In genomic region chr3:62833538-62833937, GRCh38 we compare ENCODE assay signal across 12 cellular contexts. TPM values are rescaled to one million over a fixed set of nuclear protein-coding genes. Genes with fewer than 3 reads are reported as not detected.
DNase-seq lines count a peak whose midpoint lies in the region; ATAC-seq and TF ChIP-seq lines count a peak whose summit lies in the region.
"Had no signal": no experiment of that assay in that cellular context is flagged by ENCODE, and none has a peak within 500 bp of the region (broad histone marks: within the 10 kb centered on the region; RNA-seq: fewer than 3 reads in every experiment).

No MANE protein-coding gene starts in this region.

- H3K27ac ChIP-seq in 22Rv1 (no peak overlapping the region), OCI-LY1 (ENCODE audit: low read depth, low read length, poor library complexity, severe bottlenecking) (no peak overlapping the region)

- no peak overlapping the region for H3K9ac ChIP-seq in OCI-LY1 (ENCODE audit: low read length)

- no peaks in the 10 kb centered on the region for H3K36me3 Mint-ChIP-seq in activated CD4-positive, alpha-beta T cell treated with anti-CD3 and anti-CD28 coated beads for 36 hours (ENCODE audit: low read depth)

- H3F3A ChIP-seq in OCI-LY1 (ENCODE audit: insufficient read depth, low read length), result no peaks in the 10 kb centered on the region

- H2AFZ ChIP-seq in OCI-LY1 (ENCODE audit: low read length), result no peak overlapping the region

- H3K79me2 ChIP-seq in OCI-LY1 (ENCODE audit: insufficient read depth, low read length), result no peaks in the 10 kb centered on the region

- no peak overlapping the region for H3K4me3 ChIP-seq in OCI-LY1 (ENCODE audit: low read depth, low read length, poor library complexity, severe bottlenecking)

- no peaks in the 10 kb centered on the region for H4K20me1 ChIP-seq in OCI-LY1 (ENCODE audit: insufficient read depth, low read length)

- no peak overlapping the region for H3K4me2 ChIP-seq in OCI-LY1 (ENCODE audit: low read length)

- H3K4me1 Mint-ChIP-seq in activated CD4-positive, alpha-beta T cell treated with anti-CD3 and anti-CD28 coated beads for 36 hours, result no peaks in the 10 kb centered on the region

- TF ChIP-seq CTCF in 22Rv1 (IDR thresholded peaks at IDR 0.05) (peak; percentile 28), GM10248 (IDR thresholded peaks at IDR 0.05; ENCODE audit: control extremely low read depth, extremely low read depth, low read depth, missing control alignments) (peak; percentile 26), OCI-LY1 (IDR thresholded peaks at IDR 0.05; ENCODE audit: low read length) (peak; percentile 67)

- POLR2A ChIA-PET in GM10248 (lab: Yijun Ruan, JAX), result no interaction called here
- POLR2A ChIA-PET in activated CD4-positive, alpha-beta T cell treated with anti-CD3 and anti-CD28 coated beads for 36 hours (lab: Charles Lee), result no interaction called here

- H3K36me3 ChIP-seq in OCI-LY1 (ENCODE audit: insufficient read depth, low read length), result 0 out of 2 replicates have a peak, but pooled peaks cover 7% of the 10 kb centered on the region

- H3K27me3 ChIP-seq in OCI-LY1 (ENCODE audit: insufficient read depth, low read length), result no peaks in the 10 kb centered on the region

- DNase-seq in GM10248 (ENCODE audit: extremely low spot score) (peak; percentile 3), fibroblast of peridontal ligament (ENCODE audit: extremely low read depth) (peak; percentile 28), C1 segment of cervical spinal cord (lab: John Stamatoyannopoulos, UW) (no peak), NCI-H1436 (lab: John Stamatoyannopoulos, UW) (no peak), LoVo (ENCODE audit: low spot score) (no peak)
- no peak for DNase-seq in activated CD4-positive, alpha-beta T cell treated with anti-CD3 and anti-CD28 coated beads for 36 hours
- DNase-seq: effector memory CD4-positive, alpha-beta T cell; NCI-H1694 had no signal

- peaks cover 3% of the 10 kb centered on the region for H3K27me3 Mint-ChIP-seq in activated CD4-positive, alpha-beta T cell treated with anti-CD3 and anti-CD28 coated beads for 36 hours

- peaks cover 85% of the 10 kb centered on the region for H3K4me1 ChIP-seq in OCI-LY1 (ENCODE audit: insufficient read depth, low read length, severe bottlenecking)

- CTCF ChIA-PET in GM10248 (lab: Yijun Ruan, JAX), result interaction anchor here (1.0 to 1.3 kb wide), 2 partner anchors 11 to 39 kb away, joined by 3 read pairs; no protein-coding TSS in a partner anchor
- CTCF ChIA-PET in activated CD4-positive, alpha-beta T cell treated with anti-CD3 and anti-CD28 coated beads for 36 hours (lab: Charles Lee), result no interaction called here

- no peak overlapping the region for H3K4me3 Mint-ChIP-seq in activated CD4-positive, alpha-beta T cell treated with anti-CD3 and anti-CD28 coated beads for 36 hours
- H3K4me3 Mint-ChIP-seq: T-helper 2 cell treated with Interferon-gamma antibody and Interleukin-4, amounts not matched to agents 5 μg/mL and 100 μg/mL, for 36 hours had no signal

- H3K9me3 ChIP-seq in OCI-LY1 (ENCODE audit: low read length), result no peaks in the 10 kb centered on the region

- intact Hi-C loops in activated CD4-positive, alpha-beta T cell treated with anti-CD3 and anti-CD28 coated beads for 36 hours (cut with DNase I, micrococcal nuclease), result no loop called here

- H3K9me3 Mint-ChIP-seq in activated CD4-positive, alpha-beta T cell treated with anti-CD3 and anti-CD28 coated beads for 36 hours (ENCODE audit: low read depth), result no peaks in the 10 kb centered on the region
- H3K9me3 Mint-ChIP-seq: activated T-helper 2 cell treated with anti-CD3 and anti-CD28 coated beads, Interferon-gamma antibody, Interleukin-2, Interleukin-4, amounts not matched to agents 10 μg/mL and 5 μg/mL and 100 μg/mL, durations not matched to agents 14 hours and 24 hours and 36 hours; T-helper 2 cell treated with Interferon-gamma antibody and Interleukin-4, amounts not matched to agents 5 μg/mL and 100 μg/mL, for 36 hours had no signal

- no peak for ATAC-seq in activated CD4-positive, alpha-beta T cell treated with anti-CD3 and anti-CD28 coated beads for 36 hours

- no peak overlapping the region for H3K27ac Mint-ChIP-seq in activated CD4-positive, alpha-beta T cell treated with anti-CD3 and anti-CD28 coated beads for 36 hours
- H3K27ac Mint-ChIP-seq: activated T-helper 2 cell treated with anti-CD3 and anti-CD28 coated beads, Interferon-gamma antibody, Interleukin-2, Interleukin-4, amounts not matched to agents 10 μg/mL and 5 μg/mL and 100 μg/mL, durations not matched to agents 14 hours and 24 hours and 36 hours; T-helper 2 cell treated with Interferon-gamma antibody and Interleukin-4, amounts not matched to agents 5 μg/mL and 100 μg/mL, for 36 hours had no signal

- H3K9me2 ChIP-seq in OCI-LY1 (ENCODE audit: low read depth, low read length), result no peaks in the 10 kb centered on the region

RNA-seq across cellular contexts. Expression of gene CADPS, which starts 41.7 kb away (rescaled TPM):
- total RNA-seq in activated CD4-positive, alpha-beta T cell treated with anti-CD3 and anti-CD28 coated beads for 36 hours, result not detected
- total RNA-seq: activated T-helper 2 cell treated with anti-CD3 and anti-CD28 coated beads, Interferon-gamma antibody, Interleukin-2, Interleukin-4, amounts not matched to agents 10 μg/mL and 5 μg/mL and 100 μg/mL, durations not matched to agents 14 hours and 24 hours and 36 hours had no signal

Comparison
In these comparisons a context has a peak if more than half of its experiments do, and no peak if none do; other contexts are left out.
1. DNase-seq: peak in GM10248 (single experiment) and fibroblast of peridontal ligament (single experiment); none in C1 segment of cervical spinal cord (0 of 14), activated CD4-positive, alpha-beta T cell treated with anti-CD3 and anti-CD28 coated beads for 36 hours (single experiment), NCI-H1436 (single experiment) and LoVo (single experiment).
2. Peak in every context shown above with its lines, with median percentiles within 50 percentile points of each other: CTCF ChIP-seq.